Comparison of ENCODE assay signal across 13 cellular contexts in the genomic region with DNA sequence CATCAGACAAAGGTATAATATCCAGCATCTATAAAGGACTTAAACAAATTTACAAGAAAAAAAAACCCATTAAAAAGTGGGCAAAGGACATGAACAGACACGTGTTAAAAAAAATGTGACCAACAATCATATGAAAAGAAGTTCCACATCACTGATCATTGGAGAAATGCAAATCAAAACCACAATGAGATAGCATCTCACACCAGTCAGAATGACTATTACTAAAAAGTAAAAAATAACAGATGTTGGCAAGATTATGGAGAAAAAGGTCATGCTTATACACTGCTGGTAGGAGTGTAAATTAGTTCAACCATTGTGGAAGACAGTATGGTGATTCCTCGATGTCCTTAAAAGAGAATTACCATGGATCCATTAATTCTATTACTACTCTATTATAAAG. TPM values are rescaled to one million over a fixed set of nuclear protein-coding genes. Genes with fewer than 3 reads are reported as not detected.
DNase-seq lines count a peak whose midpoint lies in the region; ATAC-seq, FAIRE-seq and TF ChIP-seq lines count a peak whose summit lies in the region.
"Not testable (repeated sequence)": the region's sequence is repeated elsewhere in the genome, so short reads cannot be mapped to it uniquely, and the experiment has no call there.
"Had no signal": no experiment of that assay in that cellular context is flagged by ENCODE, and none has a peak within 500 bp of the region (broad histone marks: within the 10 kb centered on the region; RNA-seq: fewer than 3 reads in every experiment).

No MANE protein-coding gene starts in this region.

- not testable (repeated sequence) for H4K20me1 ChIP-seq in BLaER1 treated with 17β-estradiol and CSF1 and Interleukin-3, amounts not matched to agents 10 nM and 100 nM; OCI-LY7 (ENCODE audit: insufficient read depth, low read length); GM12878 (ENCODE audit: control insufficient read depth, insufficient read depth)

- H3K36me3 Mint-ChIP-seq in naive B cell = not testable (repeated sequence)

- not testable (repeated sequence) for H3K4me3 Mint-ChIP-seq in naive B cell

- RAD21 ChIA-PET in GM12878 (lab: Charles Lee; ENCODE audit: unreplicated experiment) = not testable (repeated sequence)

- H3K4me1 ChIP-seq in BLaER1 treated with 17β-estradiol and CSF1 and Interleukin-3, amounts not matched to agents 10 nM and 100 nM = peaks cover 9 to 28% (median 17%) of the 10 kb centered on the region in 10 experiments; a peak in 17 of 20 replicates
- H3K4me1 ChIP-seq in OCI-LY7 (ENCODE audit: insufficient read depth, low read length, poor library complexity, severe bottlenecking) = peaks cover 11% of the 10 kb centered on the region
- not testable (repeated sequence) for H3K4me1 ChIP-seq in GM12878 (ENCODE audit: control insufficient read depth, insufficient read depth, low read length)

- 0% methylated on average over 2 of the region's 2 CpGs for WGBS in GM12878 (ENCODE audit: insufficient coverage, insufficient replicate concordance, low lambda C conversion rate, missing lambda C conversion rate)

- not testable (repeated sequence) for BruUV-seq in OCI-LY7 (replicated peaks; lab: Mats Ljungman, UMichigan); GM12878 (replicated peaks; lab: Mats Ljungman, UMichigan)

- not testable (repeated sequence) for TF ChIP-seq POLR2A in GM12878 (IDR thresholded peaks at IDR 0.05; ENCODE audit: low read depth, low read length)

- ATAC-seq in GM18519 (IDR thresholded peaks at IDR 0.05; ENCODE audit: low FRiP score, unreplicated experiment) (peak; percentile 53), HG03469 (IDR thresholded peaks at IDR 0.05; ENCODE audit: unreplicated experiment) (peak; percentile 45), naive B cell (ENCODE audit: low read depth in 2 of 2) (peak; percentile 53 to 54)
- ATAC-seq in GM12878 = not testable (repeated sequence)

- SMC1A ChIA-PET in GM12878 (lab: Charles Lee; ENCODE audit: uncharacterized antibody, unreplicated experiment) = interaction anchor here (1.5 kb wide), 1 partner anchor 13 kb away, joined by 3 read pairs; no protein-coding TSS in a partner anchor

- H3K27me3 Mint-ChIP-seq in naive B cell = not testable (repeated sequence)

- not testable (repeated sequence) for H3K27me3 ChIP-seq in BLaER1 treated with 17β-estradiol and CSF1 and Interleukin-3, amounts not matched to agents 10 nM and 100 nM; GM12878 (replicated peaks in 1 of 2; ENCODE audit: control insufficient read depth in 2 of 2, insufficient read depth in 2 of 2, low read length in 1 of 2)

- H3K4me2 ChIP-seq in BLaER1 treated with 17β-estradiol and CSF1 and Interleukin-3, amounts not matched to agents 10 nM and 100 nM = peak overlapping the region in 7 of 11 experiments; percentile 4 to 44 (median 24); a peak in 5 of 22 replicates
- peak overlapping the region; percentile 31; the same call in 1 of the 2 replicates for H3K4me2 ChIP-seq in OCI-LY7 (ENCODE audit: low read length)
- H3K4me2 ChIP-seq in GM12878 (ENCODE audit: control insufficient read depth, insufficient read depth) = not testable (repeated sequence)

- not testable (repeated sequence) for H2AFZ ChIP-seq in OCI-LY7 (ENCODE audit: low read length); GM12878 (ENCODE audit: control insufficient read depth, low read depth, low read length)

- in situ Hi-C loops in GM12878 (cut with MboI) = not testable (repeated sequence)

- not testable (repeated sequence) for FAIRE-seq in GM12878 (lab: Jason Lieb, UNC)

- H3K27ac Mint-ChIP-seq in naive B cell = not testable (repeated sequence)

- TF ChIP-seq CTCF in OCI-LY7 (conservative IDR thresholded peaks at IDR 0.05; ENCODE audit: low read length); GM12878 (IDR thresholded peaks at IDR 0.05 in 2 of 3, conservative IDR thresholded peaks at IDR 0.05 in 1 of 3; ENCODE audit: control insufficient read depth in 2 of 3, extremely low read depth in 1 of 3, insufficient read depth in 1 of 3, low read depth in 3 of 3, low read length in 3 of 3): not testable (repeated sequence)

- not testable (repeated sequence) for H3K36me3 ChIP-seq in BLaER1 treated with 17β-estradiol and CSF1 and Interleukin-3, amounts not matched to agents 10 nM and 100 nM; OCI-LY7 (ENCODE audit: insufficient read depth, low read length); GM12878 (ENCODE audit: control insufficient read depth in 2 of 2, insufficient read depth in 2 of 2, low read length in 1 of 2)

- POLR2A ChIA-PET in OCI-LY7 (lab: Charles Lee) = interaction anchor here (0.6 kb wide), 1 partner anchor 336 kb away, joined by 4 read pairs; no protein-coding TSS in a partner anchor
- POLR2A ChIA-PET in GM12878 (lab: Charles Lee) = not testable (repeated sequence)

- H3K9me3 ChIP-seq in BLaER1 treated with 17β-estradiol and CSF1 and Interleukin-3, amounts not matched to agents 10 nM and 100 nM (replicated peaks in 1 of 11) = peaks cover 0 to 19% (median 10%) of the 10 kb centered on the region in 11 experiments; a peak in 14 of 22 replicates
- not testable (repeated sequence) for H3K9me3 ChIP-seq in OCI-LY7 (ENCODE audit: low read length); GM12878 (replicated peaks; ENCODE audit: control insufficient read depth, insufficient read depth, low read length)

- CTCF ChIA-PET in OCI-LY7 (lab: Charles Lee; ENCODE audit: unreplicated experiment); GM12878 (lab: Yijun Ruan, JAX): not testable (repeated sequence)

- H3K9me2 ChIP-seq in OCI-LY7 (ENCODE audit: insufficient read depth, low read length) = not testable (repeated sequence)

- not testable (repeated sequence) for H3K79me2 ChIP-seq in OCI-LY7 (ENCODE audit: insufficient read depth, low read depth, low read length); GM12878 (ENCODE audit: control insufficient read depth, insufficient read depth, low read length)

- not testable (repeated sequence) for H3K9me3 Mint-ChIP-seq in naive B cell

- intact Hi-C loops in OCI-LY7 (cut with micrococcal nuclease; ENCODE audit: unreplicated experiment); GM12878 (cut with micrococcal nuclease; ENCODE audit: unreplicated experiment): not testable (repeated sequence)

- DNase-seq in NAMALWA (ENCODE audit: low spot score) = peak; percentile 70
- DNase-seq in OCI-LY7 (ENCODE audit: low spot score) = peak; percentile 34
- DNase-seq in GM12878 (ENCODE audit: low read depth, low spot score) = not testable (repeated sequence)
- DNase-seq in naive B cell = peak; percentile 15

- TF ChIP-seq EP300 in GM12878 (IDR thresholded peaks at IDR 0.05; ENCODE audit: borderline replicate concordance in 1 of 2, control insufficient read depth in 1 of 2, low read depth in 2 of 2, low read length in 2 of 2) = not testable (repeated sequence)

- H3K4me3 ChIP-seq in BLaER1 treated with 17β-estradiol and CSF1 and Interleukin-3, amounts not matched to agents 10 nM and 100 nM; OCI-LY7 (ENCODE audit: low read depth, low read length, poor library complexity, severe bottlenecking); GM12878: not testable (repeated sequence)

- H3K27ac ChIP-seq in BLaER1 treated with 17β-estradiol and CSF1 and Interleukin-3, amounts not matched to agents 10 nM and 100 nM = peak overlapping the region in 4 of 11 experiments; percentile 17 to 48 (median 29); a peak in 5 of 22 replicates
- H3K27ac ChIP-seq in OCI-LY7 (ENCODE audit: low read depth, low read length, poor library complexity, severe bottlenecking); GM12878 (ENCODE audit: control insufficient read depth, insufficient read depth): not testable (repeated sequence)

- H3K4me1 Mint-ChIP-seq in naive B cell = peaks cover 10 to 20% (median 14%) of the 10 kb centered on the region in 3 donors

- H3K9ac ChIP-seq in BLaER1 treated with 17β-estradiol and CSF1 and Interleukin-3, amounts not matched to agents 10 nM and 100 nM; GM12878 (ENCODE audit: control insufficient read depth, insufficient read depth, low read length): not testable (repeated sequence)

- TF ChIP-seq RAD21 in GM12878 (IDR thresholded peaks at IDR 0.05; ENCODE audit: insufficient read depth, low read depth, low read length) = not testable (repeated sequence)

TF ChIP-seq in GM12878, 131 proteins besides CTCF, POLR2A, EP300 and RAD21:
- peak; percentile 50 for TF ChIP-seq RUNX3 (IDR thresholded peaks at IDR 0.05; ENCODE audit: low read length)

RNA-seq across cellular contexts. Expression of gene ARPP21, which starts 19.1 kb away (rescaled TPM):
- 0.88 and 1.0 TPM in 2 replicates for total RNA-seq in OCI-LY7 (2014; rRNA removed; shearing (Covaris generic))
- total RNA-seq in OCI-LY7 (2022) (1.1 and 1.3 TPM in 2 replicates), GM12878 (2014; rRNA removed) (not detected in 2 replicates), GM12878 (2014; rRNA removed; fragmentation: Illumina TruSeq; extraction: Trizol) (not detected in 2 replicates), GM12878 (2021) (not detected in 2 replicates)
- not detected in 2 replicates for total RNA-seq in GM12878 (2013; cell fraction: nucleolus; rRNA removed)
- not detected for polyA plus RNA-seq in GM12878 (2011; ENCODE audit: low read depth)
- polyA plus RNA-seq in GM12878 (2011; rRNA removed) (not detected in 2 replicates), GM12878 (2014; fragmentation: Illumina TruSeq; extraction: Trizol) (not detected in 2 replicates), GM12878 (2014; fragmentation: Nextera tagmentation; extraction: Ambion mirVana) (not detected), GM12878 (2014; rRNA removed) (not detected in 2 replicates), GM12878 (2016; fragmentation: Nextera tagmentation; extraction: Ambion mirVana) (not detected), naive B cell (ENCODE audit: low read depth in 6 of 6) (1 to 10 TPM in 1 of 6 donors, under 1 TPM in 1, not detected in 4; 0.82 to 1.4 TPM)
- polyA plus RNA-seq in GM12878 (2011; cell fraction: cytosol; rRNA removed) = not detected in 2 replicates
- not detected in 2 replicates for polyA plus RNA-seq in GM12878 (2011; cell fraction: nucleus; rRNA removed)
- not detected in 2 replicates for polyA plus RNA-seq in GM12878 (2012)
- not detected in 2 replicates for polyA minus RNA-seq in GM12878 (2011; rRNA and poly(A)+ RNA removed)
- polyA minus RNA-seq in GM12878 (2011; cell fraction: cytosol; rRNA and poly(A)+ RNA removed) = not detected in 2 replicates
- polyA minus RNA-seq in GM12878 (2011; cell fraction: nucleus; rRNA and poly(A)+ RNA removed) = not detected in 2 replicates
- total RNA-seq: Caco-2; CD4-positive, CD25-positive, alpha-beta regulatory T cell; CD8-positive, alpha-beta T cell; GM23338; H9 had no signal
- polyA plus RNA-seq: BJ; CD4-positive, CD25-positive, alpha-beta regulatory T cell; GM23338 had no signal
